In the genomic region with DNA sequence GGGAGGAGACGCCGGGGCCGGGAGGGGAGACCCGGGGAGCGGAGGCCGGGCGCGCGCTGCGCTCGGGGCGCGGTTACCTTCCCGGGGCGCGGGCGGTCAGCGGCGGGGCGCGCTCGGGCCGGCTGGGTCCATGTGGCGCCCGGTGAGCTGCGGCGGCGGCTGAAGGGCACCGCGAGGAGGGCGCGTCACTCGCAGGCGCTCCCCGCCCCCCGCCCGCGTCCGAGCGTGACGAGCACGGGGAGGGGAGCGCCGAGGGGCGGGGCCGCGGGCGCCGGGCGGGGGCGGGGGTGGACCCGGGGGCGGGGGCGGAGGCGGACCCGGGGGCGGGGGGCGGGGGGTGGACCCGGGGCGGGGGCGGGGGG, we compare ENCODE assay signal across 2 cellular contexts.
TF ChIP-seq lines count a peak whose summit lies in the region.

A gene (minus strand): TSS at position 161 of the 362 bp plus-strand sequence. CDS start 1,607 bp downstream, outside the sequence.

TF ChIP-seq in HEK293T, 16 proteins besides CTCF, POLR2A, EP300 and RAD21 (continued from another document):
- TF ChIP-seq CTBP1 (IDR thresholded peaks at IDR 0.05; ENCODE audit: borderline replicate concordance) (no peak), TARDBP (IDR thresholded peaks at IDR 0.05) (no peak), FOXM1 (IDR thresholded peaks at IDR 0.05; ENCODE audit: borderline replicate concordance) (no peak), FOXA1 (IDR thresholded peaks at IDR 0.05) (no peak)

TF ChIP-seq in K562, 482 proteins besides CTCF, POLR2A, EP300 and RAD21 (continued from another document):
- TF ChIP-seq, protein P1, sequence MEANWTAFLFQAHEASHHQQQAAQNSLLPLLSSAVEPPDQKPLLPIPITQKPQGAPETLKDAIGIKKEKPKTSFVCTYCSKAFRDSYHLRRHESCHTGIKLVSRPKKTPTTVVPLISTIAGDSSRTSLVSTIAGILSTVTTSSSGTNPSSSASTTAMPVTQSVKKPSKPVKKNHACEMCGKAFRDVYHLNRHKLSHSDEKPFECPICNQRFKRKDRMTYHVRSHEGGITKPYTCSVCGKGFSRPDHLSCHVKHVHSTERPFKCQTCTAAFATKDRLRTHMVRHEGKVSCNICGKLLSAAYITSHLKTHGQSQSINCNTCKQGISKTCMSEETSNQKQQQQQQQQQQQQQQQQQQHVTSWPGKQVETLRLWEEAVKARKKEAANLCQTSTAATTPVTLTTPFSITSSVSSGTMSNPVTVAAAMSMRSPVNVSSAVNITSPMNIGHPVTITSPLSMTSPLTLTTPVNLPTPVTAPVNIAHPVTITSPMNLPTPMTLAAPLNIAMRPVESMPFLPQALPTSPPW (CRISPR knock-in tag; IDR thresholded peaks at IDR 0.05) = peak; percentile 47; the same call in 1 of the 2 replicates
- TF ChIP-seq, protein P2, sequence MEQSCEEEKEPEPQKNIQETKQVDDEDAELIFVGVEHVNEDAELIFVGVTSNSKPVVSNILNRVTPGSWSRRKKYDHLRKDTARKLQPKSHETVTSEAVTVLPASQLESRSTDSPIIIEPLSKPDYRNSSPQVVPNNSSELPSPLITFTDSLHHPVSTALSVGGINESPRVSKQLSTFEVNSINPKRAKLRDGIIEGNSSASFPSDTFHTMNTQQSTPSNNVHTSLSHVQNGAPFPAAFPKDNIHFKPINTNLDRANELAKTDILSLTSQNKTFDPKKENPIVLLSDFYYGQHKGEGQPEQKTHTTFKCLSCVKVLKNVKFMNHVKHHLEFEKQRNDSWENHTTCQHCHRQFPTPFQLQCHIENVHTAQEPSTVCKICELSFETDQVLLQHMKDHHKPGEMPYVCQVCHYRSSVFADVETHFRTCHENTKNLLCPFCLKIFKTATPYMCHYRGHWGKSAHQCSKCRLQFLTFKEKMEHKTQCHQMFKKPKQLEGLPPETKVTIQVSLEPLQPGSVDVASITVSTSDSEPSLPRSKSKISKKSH (CRISPR knock-in tag; IDR thresholded peaks at IDR 0.05) = no peak
- TF ChIP-seq SAP30 (IDR thresholded peaks at IDR 0.05; ENCODE audit: borderline replicate concordance, insufficient read depth, low read depth, low read length, poor library complexity, severe bottlenecking) (peak; percentile 23), CREB1 (IDR thresholded peaks at IDR 0.05) (peak; percentile 55; the same call in 1 of the 2 replicates), CREB1 (CRISPR knock-in tag; IDR thresholded peaks at IDR 0.05) (no peak)
- TF ChIP-seq, protein P3, sequence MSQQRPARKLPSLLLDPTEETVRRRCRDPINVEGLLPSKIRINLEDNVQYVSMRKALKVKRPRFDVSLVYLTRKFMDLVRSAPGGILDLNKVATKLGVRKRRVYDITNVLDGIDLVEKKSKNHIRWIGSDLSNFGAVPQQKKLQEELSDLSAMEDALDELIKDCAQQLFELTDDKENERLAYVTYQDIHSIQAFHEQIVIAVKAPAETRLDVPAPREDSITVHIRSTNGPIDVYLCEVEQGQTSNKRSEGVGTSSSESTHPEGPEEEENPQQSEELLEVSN (IDR thresholded peaks at IDR 0.05; ENCODE audit: borderline replicate concordance in 1 of 2, extremely low read depth in 1 of 2, insufficient read depth in 1 of 2, insufficient read length in 1 of 2, low read depth in 1 of 2, low read length in 1 of 2, poor library complexity in 1 of 2, severe bottlenecking in 1 of 2) = peak in 1 of 2 experiments; percentile 55
